Comparison of ENCODE assay signal across 14 cellular contexts in genomic region chr6:101730954-101731353, GRCh38.
DNase-seq lines count a peak whose midpoint lies in the region; ATAC-seq and FAIRE-seq lines count a peak whose summit lies in the region.
"Had no signal": no experiment of that assay in that cellular context is flagged by ENCODE, and none has a peak within 500 bp of the region (broad histone marks: within the 10 kb centered on the region; RNA-seq: fewer than 3 reads in every experiment).

No MANE protein-coding gene starts in this region.

- ATAC-seq in GM18517 (IDR thresholded peaks at IDR 0.05; ENCODE audit: unreplicated experiment), result no peak
- ATAC-seq: T-helper 17 cell had no signal

- H3K27me3 ChIP-seq in neuron (ENCODE audit: insufficient read depth, low read length), result no peaks in the 10 kb centered on the region
- H3K27me3 ChIP-seq: BLaER1 treated with 17β-estradiol and CSF1 and Interleukin-3, amounts not matched to agents 10 nM and 100 nM had no signal

- peak; percentile 21 for FAIRE-seq in GM19239 (lab: Jason Lieb, UNC)

- H3K4me1 ChIP-seq in neuron (ENCODE audit: insufficient read depth, low read length), result peaks cover 11% of the 10 kb centered on the region
- H3K4me1 ChIP-seq: BLaER1 treated with 17β-estradiol and CSF1 and Interleukin-3, amounts not matched to agents 10 nM and 100 nM had no signal

- DNase-seq in GM19239 (ENCODE audit: insufficient read length, low spot score) (no peak), MV-4-11 (lab: John Stamatoyannopoulos, UW) (peak; percentile 8), dedifferentiated amniotic fluid mesenchymal stem cell (ENCODE audit: extremely low spot score) (peak; percentile 16), retina (no peak), posterior cingulate gyrus (no peak), NCI-H1694 (lab: John Stamatoyannopoulos, UW) (no peak)
- DNase-seq: activated CD4-positive, alpha-beta T cell treated with anti-CD3 and anti-CD28 coated beads for 1 hour; effector CD4-positive, alpha-beta T cell; islet precursor cell; NCI-H748 treated with DMSO at 0.1 percent for 48 hours; T-helper 17 cell had no signal

- peak overlapping the region; percentile 72 for H2AFZ ChIP-seq in neuron (ENCODE audit: low read depth, low read length)

- H3K4me3 ChIP-seq in neuron (ENCODE audit: low read length), result no peak overlapping the region
- H3K4me3 ChIP-seq: BLaER1 treated with 17β-estradiol and CSF1 and Interleukin-3, amounts not matched to agents 10 nM and 100 nM had no signal

- no peaks in the 10 kb centered on the region for H3K36me3 ChIP-seq in neuron (ENCODE audit: insufficient read depth, low read length)
- H3K36me3 ChIP-seq: BLaER1 treated with 17β-estradiol and CSF1 and Interleukin-3, amounts not matched to agents 10 nM and 100 nM had no signal

- no peaks in the 10 kb centered on the region for H3K9me3 ChIP-seq in neuron (ENCODE audit: low read length)

- intact Hi-C loops in posterior cingulate gyrus (cut with DNase I), result no loop called here

Comparison
In these comparisons a context has a peak if more than half of its experiments do, and no peak if none do; other contexts are left out.
1. DNase-seq: peak in MV-4-11 (single experiment) and dedifferentiated amniotic fluid mesenchymal stem cell (single experiment); none in GM19239 (single experiment), retina (single experiment), posterior cingulate gyrus (0 of 10) and NCI-H1694 (single experiment).